1 cellular context compared by ENCODE assay signal in genomic region chr5:149062371-149063016, GRCh38.
TF ChIP-seq lines count a peak whose summit lies in the region.

No MANE protein-coding gene starts in this region.

TF ChIP-seq in A549, 52 proteins besides CTCF, POLR2A, EP300 and RAD21 (continued from another document):
- no peak for TF ChIP-seq EHMT2 (IDR thresholded peaks at IDR 0.05; ENCODE audit: low read depth)
- no peak for TF ChIP-seq MYC (IDR thresholded peaks at IDR 0.05; ENCODE audit: borderline replicate concordance, low read length)
